Comparison of ENCODE assay signal across 9 cellular contexts in genomic region chr1:66271216-66271903, GRCh38.
DNase-seq lines count a peak whose midpoint lies in the region; ATAC-seq and TF ChIP-seq lines count a peak whose summit lies in the region.
"Had no signal": no experiment of that assay in that cellular context is flagged by ENCODE, and none has a peak within 500 bp of the region (broad histone marks: within the 10 kb centered on the region; RNA-seq: fewer than 3 reads in every experiment).

No MANE protein-coding gene starts in this region.

- no peak overlapping the region for H3K4me3 ChIP-seq in CD4-positive, alpha-beta memory T cell (ENCODE audit: low read length in 2 of 2)
- H3K4me3 ChIP-seq in colonic mucosa = no peak overlapping the region
- H3K4me3 ChIP-seq: K562 had no signal

- peaks cover 55% of the 10 kb centered on the region for H3K4me1 ChIP-seq in CD4-positive, alpha-beta memory T cell (ENCODE audit: insufficient read depth, low read length)
- H3K4me1 ChIP-seq in colonic mucosa = peaks cover 5% of the 10 kb centered on the region

- no peaks in the 10 kb centered on the region for H3K9me3 ChIP-seq in CD4-positive, alpha-beta memory T cell (ENCODE audit: control insufficient read depth in 1 of 2, low read length in 2 of 2)
- H3K9me3 ChIP-seq in colonic mucosa = no peaks in the 10 kb centered on the region

- H3K27ac Mint-ChIP-seq in CD4-positive, alpha-beta memory T cell = peak overlapping the region; percentile 33 to 93 (median 89)

- ATAC-seq in SK-N-SH treated with all-trans-retinoic acid at 6 μM for 48 hours (peak; percentile 96), left lobe of liver (peak; percentile 83)
- ATAC-seq: K562 had no signal

- peak overlapping the region; percentile 18 for H3K27ac ChIP-seq in CD4-positive, alpha-beta memory T cell (ENCODE audit: low read depth, low read length)
- H3K27ac ChIP-seq in colonic mucosa = peak overlapping the region; percentile 62

- no peak for TF ChIP-seq CTCF in colonic mucosa (IDR thresholded peaks at IDR 0.05)

- no peaks in the 10 kb centered on the region for H3K27me3 Mint-ChIP-seq in CD4-positive, alpha-beta memory T cell

- H3K9ac ChIP-seq in colonic mucosa (ENCODE audit: low read depth in 2 of 2, low read length in 2 of 2) = peak overlapping the region; percentile 4 to 60

- H3K4me1 Mint-ChIP-seq in CD4-positive, alpha-beta memory T cell = peaks cover 43 to 54% (median 51%) of the 10 kb centered on the region in 4 donors

- H3K27me3 ChIP-seq in CD4-positive, alpha-beta memory T cell (ENCODE audit: insufficient read depth, low read length) = no peaks in the 10 kb centered on the region
- H3K27me3 ChIP-seq in colonic mucosa = no peaks in the 10 kb centered on the region

- no peaks in the 10 kb centered on the region for H3K9me3 Mint-ChIP-seq in CD4-positive, alpha-beta memory T cell

- DNase-seq in CD4-positive, alpha-beta memory T cell = peak; percentile 43 to 69 (median 54)
- DNase-seq in HS-5 (ENCODE audit: low read depth) (peak; percentile 88), colonic mucosa (peak; percentile 77), left lobe of liver (ENCODE audit: low spot score) (peak; percentile 84), NCI-H146 treated with DMSO at 0.1 percent for 48 hours (lab: John Stamatoyannopoulos, UW; ENCODE audit: unreplicated experiment) (no peak), NCI-H2171 (lab: John Stamatoyannopoulos, UW) (no peak)
- peak; percentile 51 to 54 for DNase-seq in stimulated activated CD4-positive, alpha-beta T cell treated with anti-CD3 and anti-CD28 coated beads, Interleukin-2, amount 100 ng/mL, for 48 hours

- intact Hi-C loops in CD4-positive, alpha-beta memory T cell (cut with micrococcal nuclease) = no loop called here
- intact Hi-C loops in colonic mucosa (cut with DNase I) = no loop called here

- CTCF ChIA-PET in CD4-positive, alpha-beta memory T cell (lab: Charles Lee; ENCODE audit: partially characterized antibody) = interaction anchor here (1.0 to 9.5 kb wide), 2 partner anchors 28 to 165 kb away, joined by 3 to 56 read pairs; no protein-coding TSS in a partner anchor

- H3K4me3 Mint-ChIP-seq in CD4-positive, alpha-beta memory T cell = peak overlapping the region; percentile 2 to 74 (median 48)

- H3K36me3 ChIP-seq in CD4-positive, alpha-beta memory T cell (ENCODE audit: insufficient read depth, low read length) = no peaks in the 10 kb centered on the region
- no peaks in the 10 kb centered on the region for H3K36me3 ChIP-seq in colonic mucosa

- POLR2A ChIA-PET in CD4-positive, alpha-beta memory T cell (lab: Charles Lee; ENCODE audit: partially characterized antibody) = interaction anchor here (5.5 kb wide), 1 partner anchor 63 kb away, joined by 121 read pairs; no protein-coding TSS in a partner anchor

- no peaks in the 10 kb centered on the region for H3K36me3 Mint-ChIP-seq in CD4-positive, alpha-beta memory T cell

TF ChIP-seq in SK-N-SH treated with all-trans-retinoic acid at 6 μM for 48 hours, 23 proteins besides CTCF, POLR2A, EP300 and RAD21 (continues in another document):
- 0 out of 2 replicates have a peak, but pooled peaks have one; percentile 24 for TF ChIP-seq ZNF70 (CRISPR knock-in tag; IDR thresholded peaks at IDR 0.05)
- TF ChIP-seq TCF4 (CRISPR knock-in tag; IDR thresholded peaks at IDR 0.05; ENCODE audit: borderline replicate concordance) = peak; percentile 69; the same call in 1 of the 2 replicates
- no peak for TF ChIP-seq ESRRG (CRISPR knock-in tag; IDR thresholded peaks at IDR 0.05)
- TF ChIP-seq ARNTL (CRISPR knock-in tag; IDR thresholded peaks at IDR 0.05; ENCODE audit: borderline replicate concordance, low read depth) = no peak
- TF ChIP-seq RARB (CRISPR knock-in tag; IDR thresholded peaks at IDR 0.05) = no peak
- no peak for TF ChIP-seq ZC3H10 (CRISPR knock-in tag; IDR thresholded peaks at IDR 0.05)
- TF ChIP-seq GLIS3 (CRISPR knock-in tag; IDR thresholded peaks at IDR 0.05) = no peak; the same call in 1 of the 2 replicates
- no peak for TF ChIP-seq ZFP30 (CRISPR knock-in tag; IDR thresholded peaks at IDR 0.05)
- TF ChIP-seq OSR1 (CRISPR knock-in tag; IDR thresholded peaks at IDR 0.05) = no peak
- no peak for TF ChIP-seq PPARA (CRISPR knock-in tag; IDR thresholded peaks at IDR 0.05; ENCODE audit: borderline replicate concordance)
- 0 out of 2 replicates have a peak, but pooled peaks have one; percentile 9 for TF ChIP-seq ZFP3 (CRISPR knock-in tag; IDR thresholded peaks at IDR 0.05)
- TF ChIP-seq, protein P1, sequence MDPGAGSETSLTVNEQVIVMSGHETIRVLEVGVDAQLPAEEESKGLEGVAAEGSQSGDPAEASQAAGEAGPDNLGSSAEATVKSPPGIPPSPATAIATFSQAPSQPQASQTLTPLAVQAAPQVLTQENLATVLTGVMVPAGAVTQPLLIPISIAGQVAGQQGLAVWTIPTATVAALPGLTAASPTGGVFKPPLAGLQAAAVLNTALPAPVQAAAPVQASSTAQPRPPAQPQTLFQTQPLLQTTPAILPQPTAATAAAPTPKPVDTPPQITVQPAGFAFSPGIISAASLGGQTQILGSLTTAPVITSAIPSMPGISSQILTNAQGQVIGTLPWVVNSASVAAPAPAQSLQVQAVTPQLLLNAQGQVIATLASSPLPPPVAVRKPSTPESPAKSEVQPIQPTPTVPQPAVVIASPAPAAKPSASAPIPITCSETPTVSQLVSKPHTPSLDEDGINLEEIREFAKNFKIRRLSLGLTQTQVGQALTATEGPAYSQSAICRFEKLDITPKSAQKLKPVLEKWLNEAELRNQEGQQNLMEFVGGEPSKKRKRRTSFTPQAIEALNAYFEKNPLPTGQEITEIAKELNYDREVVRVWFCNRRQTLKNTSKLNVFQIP (CRISPR knock-in tag; IDR thresholded peaks at IDR 0.05; ENCODE audit: borderline replicate concordance, low read depth) = no peak
- TF ChIP-seq CSDC2 (CRISPR knock-in tag; IDR thresholded peaks at IDR 0.05) = no peak
- TF ChIP-seq, protein P2, sequence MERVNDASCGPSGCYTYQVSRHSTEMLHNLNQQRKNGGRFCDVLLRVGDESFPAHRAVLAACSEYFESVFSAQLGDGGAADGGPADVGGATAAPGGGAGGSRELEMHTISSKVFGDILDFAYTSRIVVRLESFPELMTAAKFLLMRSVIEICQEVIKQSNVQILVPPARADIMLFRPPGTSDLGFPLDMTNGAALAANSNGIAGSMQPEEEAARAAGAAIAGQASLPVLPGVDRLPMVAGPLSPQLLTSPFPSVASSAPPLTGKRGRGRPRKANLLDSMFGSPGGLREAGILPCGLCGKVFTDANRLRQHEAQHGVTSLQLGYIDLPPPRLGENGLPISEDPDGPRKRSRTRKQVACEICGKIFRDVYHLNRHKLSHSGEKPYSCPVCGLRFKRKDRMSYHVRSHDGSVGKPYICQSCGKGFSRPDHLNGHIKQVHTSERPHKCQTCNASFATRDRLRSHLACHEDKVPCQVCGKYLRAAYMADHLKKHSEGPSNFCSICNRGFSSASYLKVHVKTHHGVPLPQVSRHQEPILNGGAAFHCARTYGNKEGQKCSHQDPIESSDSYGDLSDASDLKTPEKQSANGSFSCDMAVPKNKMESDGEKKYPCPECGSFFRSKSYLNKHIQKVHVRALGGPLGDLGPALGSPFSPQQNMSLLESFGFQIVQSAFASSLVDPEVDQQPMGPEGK (CRISPR knock-in tag; IDR thresholded peaks at IDR 0.05; ENCODE audit: borderline replicate concordance) = peak; percentile 55; the same call in 1 of the 2 replicates
- TF ChIP-seq CREB5 (CRISPR knock-in tag; IDR thresholded peaks at IDR 0.05; ENCODE audit: low read depth) = peak; percentile 57; the same call in 1 of the 2 replicates
- peak; percentile 49; the same call in 1 of the 2 replicates for TF ChIP-seq ZNF8 (CRISPR knock-in tag; IDR thresholded peaks at IDR 0.05)
- no peak for TF ChIP-seq BACH2 (CRISPR knock-in tag; IDR thresholded peaks at IDR 0.05; ENCODE audit: borderline replicate concordance)
- TF ChIP-seq ZNF565 (CRISPR knock-in tag; conservative IDR thresholded peaks at IDR 0.05; ENCODE audit: low read depth) = no peak
- peak; percentile 90 for TF ChIP-seq ISL1 (CRISPR knock-in tag; IDR thresholded peaks at IDR 0.05)
- TF ChIP-seq TOX (CRISPR knock-in tag; IDR thresholded peaks at IDR 0.05; ENCODE audit: borderline replicate concordance) = peak; percentile 49; the same call in 1 of the 2 replicates
- TF ChIP-seq, protein P3, sequence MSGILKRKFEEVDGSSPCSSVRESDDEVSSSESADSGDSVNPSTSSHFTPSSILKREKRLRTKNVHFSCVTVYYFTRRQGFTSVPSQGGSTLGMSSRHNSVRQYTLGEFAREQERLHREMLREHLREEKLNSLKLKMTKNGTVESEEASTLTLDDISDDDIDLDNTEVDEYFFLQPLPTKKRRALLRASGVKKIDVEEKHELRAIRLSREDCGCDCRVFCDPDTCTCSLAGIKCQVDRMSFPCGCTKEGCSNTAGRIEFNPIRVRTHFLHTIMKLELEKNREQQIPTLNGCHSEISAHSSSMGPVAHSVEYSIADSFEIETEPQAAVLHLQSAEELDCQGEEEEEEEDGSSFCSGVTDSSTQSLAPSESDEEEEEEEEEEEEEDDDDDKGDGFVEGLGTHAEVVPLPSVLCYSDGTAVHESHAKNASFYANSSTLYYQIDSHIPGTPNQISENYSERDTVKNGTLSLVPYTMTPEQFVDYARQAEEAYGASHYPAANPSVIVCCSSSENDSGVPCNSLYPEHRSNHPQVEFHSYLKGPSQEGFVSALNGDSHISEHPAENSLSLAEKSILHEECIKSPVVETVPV (CRISPR knock-in tag; IDR thresholded peaks at IDR 0.05) = peak; percentile 72
- peak; percentile 68; the same call in 1 of the 2 replicates for TF ChIP-seq SNAI2 (CRISPR knock-in tag; IDR thresholded peaks at IDR 0.05)

Comparison
In these comparisons a context has a peak if more than half of its experiments do, and no peak if none do; other contexts are left out.
1. DNase-seq: peak in CD4-positive, alpha-beta memory T cell (5 of 5), HS-5 (single experiment), colonic mucosa (single experiment), left lobe of liver (single experiment) and stimulated activated CD4-positive, alpha-beta T cell treated with anti-CD3 and anti-CD28 coated beads, Interleukin-2, amount 100 ng/mL, for 48 hours (2 of 2); none in NCI-H146 treated with DMSO at 0.1 percent for 48 hours (single experiment) and NCI-H2171 (single experiment).